In the genomic region with DNA sequence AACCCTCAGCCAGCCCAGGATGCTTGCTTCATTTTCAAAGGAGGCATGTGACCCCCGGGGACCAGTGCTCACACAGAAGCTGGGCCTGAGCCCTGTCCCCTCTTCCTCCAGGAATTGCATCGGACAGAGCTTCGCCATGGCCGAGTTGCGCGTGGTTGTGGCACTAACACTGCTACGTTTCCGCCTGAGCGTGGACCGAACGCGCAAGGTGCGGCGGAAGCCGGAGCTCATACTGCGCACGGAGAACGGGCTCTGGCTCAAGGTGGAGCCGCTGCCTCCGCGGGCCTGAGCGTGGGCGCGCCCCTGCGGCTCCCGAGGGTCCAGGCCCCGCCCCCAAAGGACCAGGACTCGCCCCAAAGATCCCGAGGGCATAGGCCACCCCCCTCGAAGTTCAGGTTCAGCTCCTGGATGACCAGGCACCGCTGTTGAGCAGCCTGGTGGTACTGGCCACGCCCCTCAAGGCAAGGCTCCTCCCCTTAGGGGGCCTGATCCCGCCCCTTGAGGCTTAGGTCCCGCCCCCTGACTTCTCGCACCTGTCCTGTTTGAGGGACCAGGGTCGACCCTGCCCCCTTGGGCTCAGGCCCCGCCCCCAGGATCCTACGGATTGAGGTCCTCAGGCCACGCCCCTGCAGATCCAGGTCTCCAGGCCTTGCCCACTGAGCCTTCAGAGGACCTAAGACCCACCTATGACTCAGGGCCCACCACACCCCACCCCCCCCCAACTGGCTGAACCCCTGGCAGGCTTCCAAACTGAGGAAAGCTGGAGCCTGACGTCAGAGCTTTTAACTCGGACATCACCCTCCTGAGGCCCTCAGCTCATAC, we compare ENCODE assay signal across 8 cellular contexts. TPM values are rescaled to one million over a fixed set of nuclear protein-coding genes. Genes with fewer than 3 reads are reported as not detected.
A peak's percentile ranks its signal among the peaks of the same experiment; 100 is the strongest.
DNase-seq lines count a peak whose midpoint lies in the region; ATAC-seq and TF ChIP-seq lines count a peak whose summit lies in the region.

No MANE protein-coding gene starts in this region.

- H3K9me3 ChIP-seq in BE2C, result no peaks in the 10 kb centered on the region

- H3K27me3 ChIP-seq in BE2C, result no peaks in the 10 kb centered on the region

- no peak for ATAC-seq in GM21526 (IDR thresholded peaks at IDR 0.05; ENCODE audit: low FRiP score, unreplicated experiment)
- no peak for ATAC-seq in GM19395 (IDR thresholded peaks at IDR 0.05; ENCODE audit: unreplicated experiment)

- H3K27me3 Mint-ChIP-seq in IgD-negative memory B cell, result peaks cover 33% of the 10 kb centered on the region

- H3K36me3 Mint-ChIP-seq in IgD-negative memory B cell, result no peaks in the 10 kb centered on the region

- H3K27ac Mint-ChIP-seq in IgD-negative memory B cell, result no peak overlapping the region

- TF ChIP-seq CTCF in BE2C (IDR thresholded peaks at IDR 0.05; ENCODE audit: low read depth, low read length) (no peak), fibroblast of pulmonary artery (IDR thresholded peaks at IDR 0.05; ENCODE audit: low read length, missing control alignments) (no peak)

- H3K4me1 Mint-ChIP-seq in IgD-negative memory B cell, result peaks cover 4 to 9% (median 7%) of the 10 kb centered on the region in 3 donors

- peak overlapping the region; percentile 71 to 91 (median 78) for H3K4me3 Mint-ChIP-seq in IgD-negative memory B cell

- DNase-seq in BE2C (peak; percentile 66), fibroblast of pulmonary artery (ENCODE audit: low read depth) (peak; percentile 13), foreskin melanocyte (no peak)
- DNase-seq in activated CD8-positive, alpha-beta memory T cell treated with anti-CD3 and anti-CD28 coated beads for 4 hours (ENCODE audit: low read depth in 2 of 2), result peak; percentile 30 to 47
- DNase-seq in stimulated activated CD4-positive, alpha-beta T cell treated with anti-CD3 and anti-CD28 coated beads, Interleukin-12 subunit alpha, Interleukin-12 subunit beta, amount 100 ng/mL, for 4 hours, result peak; percentile 65

- H3K4me1 ChIP-seq in BE2C, result no peaks in the 10 kb centered on the region

- H3K4me3 ChIP-seq in BE2C (ENCODE audit: low read depth, low read length) (peak overlapping the region; percentile 32), fibroblast of pulmonary artery (replicated peaks; ENCODE audit: low read depth, low read length) (peak overlapping the region; percentile 14)

- no peaks in the 10 kb centered on the region for H3K9me3 Mint-ChIP-seq in IgD-negative memory B cell

- H3K36me3 ChIP-seq in BE2C, result no peaks in the 10 kb centered on the region

RNA-seq across cellular contexts. Expression of gene CYP4F22, which starts 43.1 kb away (rescaled TPM):
- not detected for polyA plus RNA-seq in BE2C (2012; ENCODE audit: insufficient read depth, insufficient read length, low read depth)
- polyA plus RNA-seq in IgD-negative memory B cell, result not detected
